ENCODE assay signal across 8 cellular contexts in the genomic region with DNA sequence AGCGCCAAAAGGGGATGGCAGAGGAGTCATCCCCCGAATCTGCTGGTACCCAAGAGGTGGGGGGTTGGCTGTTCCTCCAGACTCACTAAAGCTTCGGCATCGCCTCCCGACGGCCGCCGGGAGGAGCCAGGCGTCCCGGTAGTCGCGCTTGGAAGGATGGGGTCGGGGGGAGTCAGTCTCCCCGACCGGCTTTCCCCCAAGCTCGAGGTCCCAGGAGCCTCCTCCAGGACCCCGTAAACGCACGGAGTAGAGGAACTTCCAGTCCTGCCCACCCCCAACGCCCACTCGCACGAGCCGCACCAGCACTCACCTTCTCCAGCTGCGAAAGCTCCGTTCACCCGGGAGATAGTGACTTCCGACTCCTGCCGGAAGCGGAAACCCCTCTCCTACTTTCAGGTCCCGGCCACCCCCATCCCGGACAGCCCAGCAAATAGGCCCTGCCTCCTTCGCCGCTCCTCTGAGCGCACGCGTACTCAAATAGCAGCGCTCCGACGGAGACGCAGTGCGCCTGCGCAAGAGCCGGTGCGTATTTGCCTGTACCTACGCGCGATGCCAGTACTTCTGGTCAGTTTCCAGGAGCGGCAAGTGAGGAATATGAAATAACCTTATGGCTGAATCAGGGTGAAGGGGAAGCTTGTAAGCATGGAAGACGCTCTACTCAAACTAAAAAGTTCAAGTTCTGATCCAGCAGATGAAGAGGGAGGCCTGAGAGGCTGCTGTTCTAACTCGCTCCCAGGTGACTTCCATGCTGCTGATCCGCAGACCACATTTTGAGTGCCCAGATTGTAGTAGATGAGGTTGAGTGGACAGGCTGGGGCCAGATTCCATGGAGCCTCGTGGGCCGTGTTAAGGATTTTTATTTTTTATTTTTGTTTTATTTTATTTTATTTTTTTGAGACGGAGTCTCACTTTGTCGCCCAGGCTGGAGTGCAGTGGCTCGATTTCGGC. TPM values are rescaled to one million over a fixed set of nuclear protein-coding genes. Genes with fewer than 3 reads are reported as not detected.
DNase-seq lines count a peak whose midpoint lies in the region; ATAC-seq, FAIRE-seq and TF ChIP-seq lines count a peak whose summit lies in the region.

A gene (minus strand): TSS at position 350 of the 948 bp plus-strand sequence. CDS start 4,883 bp downstream, outside the sequence.

- H3K9me3 ChIP-seq in Karpas-422 (ENCODE audit: low read length), result no peaks in the 10 kb centered on the region
- no peaks in the 10 kb centered on the region for H3K9me3 ChIP-seq in esophagus muscularis mucosa
- H3K9me3 ChIP-seq in muscle layer of duodenum (ENCODE audit: control insufficient read depth in 1 of 2, low read length in 2 of 2), result no peaks in the 10 kb centered on the region

- H3K27me3 ChIP-seq in Karpas-422 (ENCODE audit: low read length), result no peaks in the 10 kb centered on the region
- no peaks in the 10 kb centered on the region for H3K27me3 ChIP-seq in esophagus muscularis mucosa
- H3K27me3 ChIP-seq in muscle layer of duodenum (ENCODE audit: low read depth, low read length), result no peaks in the 10 kb centered on the region

- no peak for TF ChIP-seq EP300 in esophagus muscularis mucosa (IDR thresholded peaks at IDR 0.05)

- DNase-seq in DMS53 (lab: John Stamatoyannopoulos, UW) (peak; percentile 98), Karpas-422 (peak; percentile 100), RCC 7860 (ENCODE audit: low spot score) (peak; percentile 96), esophagus muscularis mucosa (ENCODE audit: extremely low spot score) (peak; percentile 98)
- peak; percentile 97 to 98 for DNase-seq in activated T-cell treated with anti-CD3 and anti-CD28 coated beads, Interleukin-2, amount 50 U/mL, for 72 hours
- DNase-seq in stimulated activated CD8-positive, alpha-beta memory T cell treated with anti-CD3 and anti-CD28 coated beads, Interleukin-7, amount 100 ng/mL, for 4 hours (ENCODE audit: low read depth in 2 of 2), result peak; percentile 95 to 97

- H3K27ac ChIP-seq in Karpas-422 (ENCODE audit: low read length) (peak within 1 kb of the TSS; percentile 78), esophagus muscularis mucosa (replicated peaks in 1 of 4) (peak within 1 kb of the TSS; percentile 80 to 84 (median 80)), muscle layer of duodenum (ENCODE audit: low read length) (peak within 1 kb of the TSS; percentile 74)

- H3K4me1 Mint-ChIP-seq in activated T-cell treated with anti-CD3 and anti-CD28 coated beads, Interleukin-2, amount 50 U/mL, for 72 hours (ENCODE audit: low read depth), result peaks cover 71% of the 10 kb centered on the region

- WGBS in esophagus muscularis mucosa, result 6% methylated on average over 25 of the region's 57 CpGs

- FAIRE-seq in RCC 7860 (lab: Jason Lieb, UNC), result peak; percentile 81

- peaks cover 5 to 6% of the 10 kb centered on the region in 2 donors for H3K36me3 Mint-ChIP-seq in activated T-cell treated with anti-CD3 and anti-CD28 coated beads, Interleukin-2, amount 50 U/mL, for 72 hours (ENCODE audit: insufficient read depth in 2 of 2)

- no peaks in the 10 kb centered on the region for H3K9me2 ChIP-seq in Karpas-422 (replicated peaks; ENCODE audit: insufficient read depth, low read length)

- peak; percentile 15 to 28 (median 17) for TF ChIP-seq CTCF in esophagus muscularis mucosa (IDR thresholded peaks at IDR 0.05)

- peak within 1 kb of the TSS; percentile 94 for H3K4me3 ChIP-seq in Karpas-422 (ENCODE audit: low read length)
- peak within 1 kb of the TSS; percentile 61 to 92 (median 84) for H3K4me3 ChIP-seq in esophagus muscularis mucosa
- H3K4me3 ChIP-seq in muscle layer of duodenum (ENCODE audit: low read depth in 1 of 2, low read length in 2 of 2), result peak within 1 kb of the TSS; percentile 91 to 99

- H3K27ac Mint-ChIP-seq in activated T-cell treated with anti-CD3 and anti-CD28 coated beads, Interleukin-2, amount 50 U/mL, for 72 hours, result peak within 1 kb of the TSS; percentile 74

- H3K9ac ChIP-seq in Karpas-422 (ENCODE audit: low read length), result peak within 1 kb of the TSS; percentile 91

- H3K36me3 ChIP-seq in Karpas-422 (ENCODE audit: insufficient read depth, low read length), result peaks cover 4% of the 10 kb centered on the region; the same call in 1 of the 2 replicates
- H3K36me3 ChIP-seq in esophagus muscularis mucosa, result peaks cover 5 to 21% (median 21%) of the 10 kb centered on the region in 4 donors
- peaks cover 5 to 11% of the 10 kb centered on the region in 2 donors for H3K36me3 ChIP-seq in muscle layer of duodenum (ENCODE audit: control insufficient read depth in 1 of 2, insufficient read depth in 2 of 2, low read length in 2 of 2)

- H3K4me3 Mint-ChIP-seq in activated T-cell treated with anti-CD3 and anti-CD28 coated beads, Interleukin-2, amount 50 U/mL, for 72 hours, result peak within 1 kb of the TSS; percentile 88 to 97

- no peaks in the 10 kb centered on the region for H3K9me3 Mint-ChIP-seq in activated T-cell treated with anti-CD3 and anti-CD28 coated beads, Interleukin-2, amount 50 U/mL, for 72 hours

- H2AFZ ChIP-seq in Karpas-422 (ENCODE audit: low read length), result peak within 1 kb of the TSS; percentile 69; the same call in 1 of the 2 replicates

- peak within 1 kb of the TSS; percentile 99 for H3K4me2 ChIP-seq in Karpas-422 (ENCODE audit: low read depth, low read length, poor library complexity, severe bottlenecking)

- peaks cover 19% of the 10 kb centered on the region for H4K20me1 ChIP-seq in Karpas-422 (ENCODE audit: insufficient read depth, low read depth, low read length)

- H3K4me1 ChIP-seq in Karpas-422 (ENCODE audit: low read length) (peaks cover 26% of the 10 kb centered on the region), esophagus muscularis mucosa (peaks cover 25 to 45% (median 42%) of the 10 kb centered on the region in 4 donors), muscle layer of duodenum (ENCODE audit: control insufficient read depth in 1 of 2, insufficient read depth in 2 of 2, low read length in 2 of 2) (peaks cover 6 to 34% of the 10 kb centered on the region in 2 donors)

- H3K79me2 ChIP-seq in Karpas-422 (ENCODE audit: low read length), result peaks cover 53% of the 10 kb centered on the region

- peak; percentile 41 for TF ChIP-seq POLR2A in esophagus muscularis mucosa (IDR thresholded peaks at IDR 0.05; ENCODE audit: low read depth)

- intact Hi-C loops in esophagus muscularis mucosa (cut with DNase I), result no loop called here

- no peaks in the 10 kb centered on the region for H3K27me3 Mint-ChIP-seq in activated T-cell treated with anti-CD3 and anti-CD28 coated beads, Interleukin-2, amount 50 U/mL, for 72 hours (ENCODE audit: low read depth)

- peak; percentile 68 for ATAC-seq in GM21723 (IDR thresholded peaks at IDR 0.05; ENCODE audit: unreplicated experiment)
- ATAC-seq in activated T-cell treated with anti-CD3 and anti-CD28 coated beads, Interleukin-2, amount 50 U/mL, for 72 hours (replicated peaks in 1 of 2), result peak; percentile 93 to 94

RNA-seq across cellular contexts. Expression of the gene that starts here (rescaled TPM):
- 52.5 and 84.1 TPM in 2 replicates for total RNA-seq in Karpas-422 (2014; rRNA removed; shearing (Covaris generic); ENCODE audit: low replicate concordance)
- 10 to 100 TPM; 50.8 to 50.9 TPM for total RNA-seq in activated T-cell treated with anti-CD3 and anti-CD28 coated beads, Interleukin-2, amount 50 U/mL, for 72 hours
- 10 to 100 TPM; 27.0 to 39.1 (median 30.5) TPM for total RNA-seq in esophagus muscularis mucosa

Comparison
In these comparisons a context has a peak if more than half of its experiments do, and no peak if none do; other contexts are left out.
1. Peak in every context shown above with its lines: DNase-seq, ATAC-seq, H3K4me3 ChIP-seq and H3K27ac ChIP-seq.